Comparison of ENCODE assay signal across 11 cellular contexts in genomic region chr5:43256261-43256966, GRCh38. TPM values are rescaled to one million over a fixed set of nuclear protein-coding genes. Genes with fewer than 3 reads are reported as not detected.
A peak's percentile ranks its signal among the peaks of the same experiment; 100 is the strongest.
DNase-seq lines count a peak whose midpoint lies in the region; ATAC-seq, FAIRE-seq and TF ChIP-seq lines count a peak whose summit lies in the region.
"Had no signal": no experiment of that assay in that cellular context is flagged by ENCODE, and none has a peak within 500 bp of the region (broad histone marks: within the 10 kb centered on the region; RNA-seq: fewer than 3 reads in every experiment).

No MANE protein-coding gene starts in this region.

- no peaks in the 10 kb centered on the region for H3K4me1 ChIP-seq in effector memory CD4-positive, alpha-beta T cell (ENCODE audit: control insufficient read depth, insufficient read depth, low read length, poor library complexity, severe bottlenecking)

- no peak for TF ChIP-seq CTCF in WERI-Rb-1 (IDR thresholded peaks at IDR 0.05; ENCODE audit: low read depth, low read length)

- no peaks in the 10 kb centered on the region for H3K27me3 ChIP-seq in WERI-Rb-1 (ENCODE audit: insufficient read depth, low read depth, severe bottlenecking)
- H3K27me3 ChIP-seq in effector memory CD4-positive, alpha-beta T cell (replicated peaks; ENCODE audit: control insufficient read depth, insufficient read depth, low read length, poor library complexity, severe bottlenecking): no peaks in the 10 kb centered on the region

- no peaks in the 10 kb centered on the region for H3K9me3 ChIP-seq in WERI-Rb-1 (ENCODE audit: severe bottlenecking)
- no peaks in the 10 kb centered on the region for H3K9me3 ChIP-seq in effector memory CD4-positive, alpha-beta T cell (ENCODE audit: control insufficient read depth, low read length)
- H3K9me3 ChIP-seq: Caco-2, mucosa of descending colon had no signal

- no peak for TF ChIP-seq POLR2A in GM12891 (IDR thresholded peaks at IDR 0.05; ENCODE audit: low read depth, low read length)

- H3K27ac ChIP-seq in WERI-Rb-1: no peak overlapping the region
- H3K27ac ChIP-seq in effector memory CD4-positive, alpha-beta T cell (ENCODE audit: insufficient read depth, low read length, poor library complexity, severe bottlenecking): no peak overlapping the region

- H3K36me3 ChIP-seq in WERI-Rb-1: no peaks in the 10 kb centered on the region
- no peaks in the 10 kb centered on the region for H3K36me3 ChIP-seq in effector memory CD4-positive, alpha-beta T cell (ENCODE audit: control insufficient read depth, insufficient read depth, low read length)

- DNase-seq in GM12891 (ENCODE audit: insufficient read length, low spot score): no peak
- DNase-seq in HTR-8/SVneo (ENCODE audit: insufficient read length, low spot score): no peak
- peak; percentile 78 for DNase-seq in kidney tubule cell (ENCODE audit: low spot score)
- DNase-seq in WERI-Rb-1: no peak
- no peak for DNase-seq in effector memory CD4-positive, alpha-beta T cell
- DNase-seq in mesenteric fat pad (ENCODE audit: low spot score): no peak
- no peak for DNase-seq in NCI-H2107 treated with DMSO at 0.1 percent for 48 hours (lab: John Stamatoyannopoulos, UW; ENCODE audit: unreplicated experiment)
- DNase-seq: mucosa of descending colon had no signal

- peak; percentile 66 for ATAC-seq in GM21528 (IDR thresholded peaks at IDR 0.05; ENCODE audit: low FRiP score, unreplicated experiment)
- ATAC-seq: mucosa of descending colon, SK-N-SH treated with all-trans-retinoic acid at 6 μM for 48 hours had no signal

- no peak overlapping the region for H3K4me3 ChIP-seq in WERI-Rb-1 (ENCODE audit: low read depth, low read length)
- H3K4me3 ChIP-seq in effector memory CD4-positive, alpha-beta T cell (ENCODE audit: insufficient read depth, low read depth, low read length, poor library complexity, severe bottlenecking): no peak overlapping the region
- H3K4me3 ChIP-seq: mucosa of descending colon had no signal

- no peak for FAIRE-seq in GM12891 (lab: Jason Lieb, UNC)
- FAIRE-seq in HTR-8/SVneo (lab: Jason Lieb, UNC): peak; percentile 26

TF ChIP-seq in GM12891, 5 proteins besides CTCF, POLR2A, EP300 and RAD21:
- TF ChIP-seq POLR2AphosphoS5 (IDR thresholded peaks at IDR 0.05; ENCODE audit: low read depth, low read length) (no peak), SPI1 (IDR thresholded peaks at IDR 0.05; ENCODE audit: low read depth, low read length) (peak; percentile 85)
TF ChIP-seq in GM12891: peak in this region for 1.

RNA-seq across cellular contexts. Expression of gene HMGCS1, which starts 56.8 kb away (rescaled TPM):
- 28.1 TPM for polyA plus RNA-seq in GM12891 (2012; ENCODE audit: low read depth, missing spikeins)
- 33.7 TPM for total RNA-seq in mesenteric fat pad
